In the genomic region with DNA sequence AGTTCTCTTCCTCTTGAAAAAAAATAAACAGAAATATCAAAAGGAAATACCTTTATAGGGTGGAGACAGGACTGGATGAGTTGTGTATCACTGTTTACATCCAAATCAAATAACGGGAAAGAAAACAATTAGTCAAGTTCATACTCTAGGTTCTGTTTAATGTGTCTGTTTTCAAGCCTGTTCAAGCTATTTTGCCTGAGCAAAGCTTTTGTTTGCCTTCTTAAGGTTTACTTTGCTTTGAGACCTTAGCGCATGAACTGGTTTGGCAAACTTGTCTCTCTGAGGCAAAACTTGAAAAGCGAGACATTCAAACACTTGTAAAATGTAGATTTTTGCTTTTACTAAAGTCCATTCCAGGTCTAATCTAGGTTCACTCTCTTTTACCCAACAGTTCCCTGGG, we compare ENCODE assay signal across 14 cellular contexts.
DNase-seq lines count a peak whose midpoint lies in the region; ATAC-seq and TF ChIP-seq lines count a peak whose summit lies in the region.
"Had no signal": no experiment of that assay in that cellular context is flagged by ENCODE, and none has a peak within 500 bp of the region (broad histone marks: within the 10 kb centered on the region; RNA-seq: fewer than 3 reads in every experiment).

No MANE protein-coding gene starts in this region.

- ATAC-seq in HG03432 (IDR thresholded peaks at IDR 0.05; ENCODE audit: unreplicated experiment) (no peak), GM21528 (IDR thresholded peaks at IDR 0.05; ENCODE audit: low FRiP score, unreplicated experiment) (no peak)
- ATAC-seq: K562 had no signal

- H3K4me3 ChIP-seq in LNCaP clone FGC (ENCODE audit: low read depth, low read length), result 0 out of 2 replicates have a peak overlapping the region, but pooled peaks have one; percentile 7
- no peak overlapping the region for H3K4me3 ChIP-seq in epithelial cell of esophagus (ENCODE audit: low read length)
- H3K4me3 ChIP-seq: BLaER1, K562 had no signal

- peak; percentile 27 for DNase-seq in SIG-M5 treated with dmso at 0.1 percent for 504 hours (lab: John Stamatoyannopoulos, UW; ENCODE audit: unreplicated experiment)
- no peak for DNase-seq in SIG-M5 (lab: John Stamatoyannopoulos, UW)
- peak; percentile 69 for DNase-seq in LNCaP clone FGC (ENCODE audit: low read depth)
- DNase-seq in epithelial cell of esophagus (ENCODE audit: low read depth), result peak; percentile 7
- no peak for DNase-seq in dedifferentiated amniotic fluid mesenchymal stem cell (ENCODE audit: extremely low spot score)
- DNase-seq: AML-193; CD8-positive, alpha-beta memory T cell; DMS79; HCEC 1CT; HFFc6 had no signal

- TF ChIP-seq CTCF in LNCaP clone FGC (IDR thresholded peaks at IDR 0.05; ENCODE audit: control insufficient read depth, extremely low read depth, insufficient read depth), result no peak
- no peak for TF ChIP-seq CTCF in epithelial cell of esophagus (IDR thresholded peaks at IDR 0.05; ENCODE audit: insufficient read depth, low read depth, low read length, missing control alignments)

Comparison
In these comparisons a context has a peak if more than half of its experiments do, and no peak if none do; other contexts are left out.
1. DNase-seq: peak in SIG-M5 treated with dmso at 0.1 percent for 504 hours (single experiment), LNCaP clone FGC (single experiment) and epithelial cell of esophagus (single experiment); none in SIG-M5 (single experiment) and dedifferentiated amniotic fluid mesenchymal stem cell (single experiment).